ENCODE assay signal across 7 cellular contexts in genomic region chr14:68951051-68951797, GRCh38. TPM values are rescaled to one million over a fixed set of nuclear protein-coding genes. Genes with fewer than 3 reads are reported as not detected.
A peak's percentile ranks its signal among the peaks of the same experiment; 100 is the strongest.
DNase-seq lines count a peak whose midpoint lies in the region; TF ChIP-seq lines count a peak whose summit lies in the region.

No MANE protein-coding gene starts in this region.

- H3K27ac ChIP-seq in tibial nerve, result peak overlapping the region; percentile 21 to 89 (median 63)

- TF ChIP-seq CTCF in kidney epithelial cell (IDR thresholded peaks at IDR 0.05; ENCODE audit: insufficient read depth, low read length, poor library complexity, severe bottlenecking), result no peak
- TF ChIP-seq CTCF in tibial nerve (IDR thresholded peaks at IDR 0.05), result no peak

- peak; percentile 69; the same call in 1 of the 2 replicates for TF ChIP-seq EP300 in Ishikawa (IDR thresholded peaks at IDR 0.05; ENCODE audit: borderline replicate concordance)
- peak in 1 of 2 donors; percentile 69 for TF ChIP-seq EP300 in tibial nerve (IDR thresholded peaks at IDR 0.05)

- H3K4me3 ChIP-seq in kidney epithelial cell (ENCODE audit: low read depth, low read length) (no peak overlapping the region), tibial nerve (no peak overlapping the region)

- H3K4me1 ChIP-seq in tibial nerve, result peaks cover 0 to 91% (median 65%) of the 10 kb centered on the region in 4 donors

- no peaks in the 10 kb centered on the region for H3K9me3 ChIP-seq in tibial nerve

- WGBS in tibial nerve, 2 donors, result 36 to 51% methylated on average over 13 to 19 of the region's 19 CpGs

- TF ChIP-seq RAD21 in Ishikawa (IDR thresholded peaks at IDR 0.05; ENCODE audit: low read depth), result peak; percentile 1; the same call in 1 of the 2 replicates

- DNase-seq in amniotic epithelial cell (ENCODE audit: low read depth) (peak; percentile 96), kidney epithelial cell (ENCODE audit: low read depth) (peak; percentile 87), tibial nerve (ENCODE audit: low spot score in 2 of 2) (peak; percentile 81 to 87), NCI-H82 treated with DMSO at 0.1 percent for 48 hours (lab: John Stamatoyannopoulos, UW; ENCODE audit: unreplicated experiment) (no peak), inferior parietal cortex (ENCODE audit: extremely low spot score) (no peak), NCI-H2227 treated with DMSO at 0.1 percent for 48 hours (lab: John Stamatoyannopoulos, UW) (no peak)

- TF ChIP-seq POLR2A in tibial nerve (IDR thresholded peaks at IDR 0.05), result no peak

- no peaks in the 10 kb centered on the region for H3K36me3 ChIP-seq in kidney epithelial cell (ENCODE audit: control insufficient read depth, insufficient read depth, low read length)
- H3K36me3 ChIP-seq in tibial nerve, result no peaks in the 10 kb centered on the region

- H3K27me3 ChIP-seq in kidney epithelial cell (ENCODE audit: control insufficient read depth, insufficient read depth, low read length), result no peaks in the 10 kb centered on the region
- H3K27me3 ChIP-seq in tibial nerve, result no peaks in the 10 kb centered on the region

TF ChIP-seq in Ishikawa, 13 proteins besides CTCF, POLR2A, EP300 and RAD21:
- 0 out of 2 replicates have a peak, but pooled peaks have one; percentile 35 for TF ChIP-seq FOXM1 (IDR thresholded peaks at IDR 0.05; ENCODE audit: borderline replicate concordance, low read depth)
- TF ChIP-seq NFIC (IDR thresholded peaks at IDR 0.05), result peak; percentile 63
- TF ChIP-seq TCF12 (IDR thresholded peaks at IDR 0.05; ENCODE audit: low read depth), result no peak

RNA-seq across cellular contexts. Expression of gene ACTN1, which starts 27.9 kb away (rescaled TPM):
- 627 and 715 TPM in 2 replicates for total RNA-seq in kidney epithelial cell
- 100 to 1,000 TPM; 130 to 273 (median 152) TPM for total RNA-seq in tibial nerve

Comparison
In these comparisons a context has a peak if more than half of its experiments do, and no peak if none do; other contexts are left out.
1. DNase-seq: peak in amniotic epithelial cell (single experiment), kidney epithelial cell (single experiment) and tibial nerve (2 of 2); none in NCI-H82 treated with DMSO at 0.1 percent for 48 hours (single experiment), inferior parietal cortex (single experiment) and NCI-H2227 treated with DMSO at 0.1 percent for 48 hours (single experiment).